8 cellular contexts compared by ENCODE assay signal in the genomic region with DNA sequence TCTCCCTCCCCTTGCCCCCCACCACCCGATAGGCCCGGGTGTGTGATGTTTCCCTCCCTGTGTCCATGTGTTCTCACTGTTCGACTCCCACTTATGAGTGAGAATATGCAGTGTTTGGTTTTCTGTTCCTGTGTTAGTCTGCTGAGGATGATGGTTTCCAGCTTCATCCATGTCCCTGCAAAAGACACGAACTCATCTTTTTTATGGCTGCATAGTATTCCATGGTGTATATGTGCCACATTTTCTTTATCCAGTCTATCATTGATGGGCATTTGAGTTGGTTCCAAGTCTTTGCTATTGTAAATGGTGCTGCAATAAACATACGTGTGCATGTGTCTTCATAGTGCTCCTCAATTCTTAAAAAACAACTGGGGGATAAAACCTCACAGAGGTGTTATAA. TPM values are rescaled to one million over a fixed set of nuclear protein-coding genes. Genes with fewer than 3 reads are reported as not detected.
DNase-seq lines count a peak whose midpoint lies in the region; ATAC-seq, FAIRE-seq and TF ChIP-seq lines count a peak whose summit lies in the region.
"Not testable (repeated sequence)": the region's sequence is repeated elsewhere in the genome, so short reads cannot be mapped to it uniquely, and the experiment has no call there.

No MANE protein-coding gene starts in this region.

- H3K9ac ChIP-seq in astrocyte (ENCODE audit: low read length); neural cell (ENCODE audit: low read length); subcutaneous abdominal adipose tissue (ENCODE audit: low read length in 5 of 5): not testable (repeated sequence)

- not testable (repeated sequence) for H3K27ac ChIP-seq in CD4-positive, alpha-beta T cell (ENCODE audit: low read depth, low read length); astrocyte (ENCODE audit: low read depth, low read length); neural cell (ENCODE audit: low read length)
- H3K27ac ChIP-seq in KOPT-K1 (ENCODE audit: low read depth, low read length, poor library complexity, severe bottlenecking) (peak overlapping the region; percentile 94), subcutaneous abdominal adipose tissue (ENCODE audit: low read depth, low read length) (peak overlapping the region; percentile 99)

- H3K4me3 ChIP-seq in astrocyte (ENCODE audit: insufficient read depth, low read depth, low read length), result not testable (repeated sequence)
- H3K4me3 ChIP-seq in fibroblast of pulmonary artery (replicated peaks; ENCODE audit: low read depth, low read length) (peak overlapping the region; percentile 88), neural cell (ENCODE audit: low read length) (peak overlapping the region; percentile 91), subcutaneous abdominal adipose tissue (ENCODE audit: low read depth in 1 of 5, low read length in 5 of 5) (peak overlapping the region in 4 of 5 donors; percentile 93 to 98 (median 95))

- POLR2A ChIA-PET in CD4-positive, alpha-beta T cell (lab: Charles Lee), result interaction anchor here (4.0 to 5.8 kb wide), 4 partner anchors 9 to 54 kb away, joined by 61 to 116 read pairs (median 75); no protein-coding TSS in a partner anchor
- POLR2A ChIA-PET in activated B cell treated with CpG ODN at 0.5 μM for 24 hours (lab: Charles Lee), result interaction anchor here (4.3 kb wide), 1 partner anchor 14 kb away, joined by 62 read pairs; no protein-coding TSS in a partner anchor

- H3K27ac Mint-ChIP-seq in CD4-positive, alpha-beta T cell, result peak overlapping the region; percentile 94
- peak overlapping the region; percentile 92 for H3K27ac Mint-ChIP-seq in activated B cell treated with CpG ODN at 0.5 μM for 24 hours
- peak overlapping the region; percentile 92 for H3K27ac Mint-ChIP-seq in activated T-helper 1 cell treated with anti-CD3 and anti-CD28 coated beads, Interleukin-12 subunit alpha, Interleukin-12 subunit beta, Interleukin-2, Interleukin-4 antibody, amounts not matched to agents 30 ng/mL and 10 ng/mL and 1 ng/mL, durations not matched to agents 14 hours and 24 hours and 36 hours
- H3K27ac Mint-ChIP-seq in astrocyte (ENCODE audit: unreplicated experiment), result not testable (repeated sequence)

- intact Hi-C loops in CD4-positive, alpha-beta T cell (cut with DNase I, micrococcal nuclease), result loop anchor here (2.0 to 5.0 kb wide), 5 partner anchors 43 to 201 kb away; a partner anchor contains a TSS
- intact Hi-C loops in activated B cell treated with CpG ODN at 0.5 μM for 24 hours (cut with micrococcal nuclease), result loop anchor here (5.0 kb wide), 3 partner anchors 114 to 201 kb away; a partner anchor contains a TSS
- intact Hi-C loops in activated T-helper 1 cell treated with anti-CD3 and anti-CD28 coated beads, Interleukin-12 subunit alpha, Interleukin-12 subunit beta, Interleukin-2, Interleukin-4 antibody, amounts not matched to agents 30 ng/mL and 10 ng/mL and 1 ng/mL, durations not matched to agents 14 hours and 24 hours and 36 hours (cut with micrococcal nuclease), result loop anchor here (5.0 kb wide), 4 partner anchors 66 to 201 kb away; a partner anchor contains a TSS

- peak overlapping the region; percentile 98 for H3K4me3 Mint-ChIP-seq in CD4-positive, alpha-beta T cell
- H3K4me3 Mint-ChIP-seq in activated B cell treated with CpG ODN at 0.5 μM for 24 hours (peak overlapping the region; percentile 94), astrocyte (ENCODE audit: unreplicated experiment) (peak overlapping the region; percentile 4)
- peak overlapping the region; percentile 96 for H3K4me3 Mint-ChIP-seq in activated T-helper 1 cell treated with anti-CD3 and anti-CD28 coated beads, Interleukin-12 subunit alpha, Interleukin-12 subunit beta, Interleukin-2, Interleukin-4 antibody, amounts not matched to agents 30 ng/mL and 10 ng/mL and 1 ng/mL, durations not matched to agents 14 hours and 24 hours and 36 hours

- peaks cover 76% of the 10 kb centered on the region for H3K4me1 Mint-ChIP-seq in CD4-positive, alpha-beta T cell (ENCODE audit: low read depth)
- H3K4me1 Mint-ChIP-seq in activated B cell treated with CpG ODN at 0.5 μM for 24 hours, result peaks cover 78% of the 10 kb centered on the region
- H3K4me1 Mint-ChIP-seq in activated T-helper 1 cell treated with anti-CD3 and anti-CD28 coated beads, Interleukin-12 subunit alpha, Interleukin-12 subunit beta, Interleukin-2, Interleukin-4 antibody, amounts not matched to agents 30 ng/mL and 10 ng/mL and 1 ng/mL, durations not matched to agents 14 hours and 24 hours and 36 hours (ENCODE audit: low read depth), result peaks cover 72% of the 10 kb centered on the region
- H3K4me1 Mint-ChIP-seq in astrocyte (ENCODE audit: low read depth, unreplicated experiment), result not testable (repeated sequence)

- peaks cover 68% of the 10 kb centered on the region for H4K20me1 ChIP-seq in astrocyte (ENCODE audit: insufficient read depth, low read length)
- not testable (repeated sequence) for H4K20me1 ChIP-seq in neural cell (ENCODE audit: insufficient read depth)

- not testable (repeated sequence) for TF ChIP-seq EP300 in neural cell (conservative IDR thresholded peaks at IDR 0.05; ENCODE audit: poor library complexity, severe bottlenecking)

- H3K4me2 ChIP-seq in astrocyte (ENCODE audit: low read length); neural cell (ENCODE audit: low read length): not testable (repeated sequence)

- peaks cover 24% of the 10 kb centered on the region for H3K36me3 Mint-ChIP-seq in CD4-positive, alpha-beta T cell (ENCODE audit: low read depth)
- peaks cover 40% of the 10 kb centered on the region for H3K36me3 Mint-ChIP-seq in activated B cell treated with CpG ODN at 0.5 μM for 24 hours (ENCODE audit: low read depth)
- H3K36me3 Mint-ChIP-seq in activated T-helper 1 cell treated with anti-CD3 and anti-CD28 coated beads, Interleukin-12 subunit alpha, Interleukin-12 subunit beta, Interleukin-2, Interleukin-4 antibody, amounts not matched to agents 30 ng/mL and 10 ng/mL and 1 ng/mL, durations not matched to agents 14 hours and 24 hours and 36 hours (ENCODE audit: low read depth), result peaks cover 27% of the 10 kb centered on the region
- H3K36me3 Mint-ChIP-seq in astrocyte (ENCODE audit: low read depth, unreplicated experiment), result not testable (repeated sequence)

- not testable (repeated sequence) for H3K9me3 Mint-ChIP-seq in CD4-positive, alpha-beta T cell; activated B cell treated with CpG ODN at 0.5 μM for 24 hours; activated T-helper 1 cell treated with anti-CD3 and anti-CD28 coated beads, Interleukin-12 subunit alpha, Interleukin-12 subunit beta, Interleukin-2, Interleukin-4 antibody, amounts not matched to agents 30 ng/mL and 10 ng/mL and 1 ng/mL, durations not matched to agents 14 hours and 24 hours and 36 hours; astrocyte (ENCODE audit: unreplicated experiment)

- H3K27me3 ChIP-seq in CD4-positive, alpha-beta T cell (ENCODE audit: control insufficient read depth, insufficient read depth, low read length); astrocyte (ENCODE audit: insufficient read depth, low read length); neural cell (ENCODE audit: insufficient read depth, low read depth, low read length); subcutaneous abdominal adipose tissue (ENCODE audit: control insufficient read depth in 5 of 5, insufficient read depth in 4 of 5, low read length in 5 of 5): not testable (repeated sequence)

- peaks cover 16% of the 10 kb centered on the region for H3K4me1 ChIP-seq in astrocyte (ENCODE audit: insufficient read depth, low read length)
- H3K4me1 ChIP-seq in subcutaneous abdominal adipose tissue (ENCODE audit: control insufficient read depth in 5 of 5, insufficient read depth in 5 of 5, low read length in 5 of 5), result peaks cover 4 to 64% (median 58%) of the 10 kb centered on the region in 5 donors

- H3K9me3 ChIP-seq in CD4-positive, alpha-beta T cell (ENCODE audit: control insufficient read depth, low read length); KOPT-K1 (ENCODE audit: insufficient read depth, low read length, poor library complexity, severe bottlenecking); astrocyte (ENCODE audit: insufficient read depth, low read depth, low read length); neural cell (ENCODE audit: low read length); subcutaneous abdominal adipose tissue (ENCODE audit: control insufficient read depth in 5 of 5, low read length in 5 of 5): not testable (repeated sequence)

- peaks cover 10% of the 10 kb centered on the region for H3F3A ChIP-seq in neural cell (ENCODE audit: insufficient read depth, low read length, poor library complexity, severe bottlenecking)

- peaks cover 54% of the 10 kb centered on the region for H3K36me3 ChIP-seq in KOPT-K1 (ENCODE audit: insufficient read depth, low read length)
- not testable (repeated sequence) for H3K36me3 ChIP-seq in astrocyte (ENCODE audit: insufficient read depth, low read length); neural cell (ENCODE audit: insufficient read depth, low read length); subcutaneous abdominal adipose tissue (ENCODE audit: control insufficient read depth in 5 of 5, insufficient read depth in 5 of 5, low read length in 5 of 5)

- H3K79me2 ChIP-seq in astrocyte (ENCODE audit: insufficient read depth, low read length) (peaks cover 76% of the 10 kb centered on the region), neural cell (replicated peaks; ENCODE audit: insufficient read depth, low read length) (peaks cover 61% of the 10 kb centered on the region)

- not testable (repeated sequence) for ATAC-seq in CD4-positive, alpha-beta T cell (ENCODE audit: poor library complexity); activated B cell treated with CpG ODN at 0.5 μM for 24 hours (ENCODE audit: low read depth)

- CTCF ChIA-PET in CD4-positive, alpha-beta T cell (lab: Charles Lee), result interaction anchor here (1.2 to 1.5 kb wide), 2 partner anchors 10 to 50 kb away, joined by 3 read pairs; no protein-coding TSS in a partner anchor
- CTCF ChIA-PET in activated B cell treated with CpG ODN at 0.5 μM for 24 hours (lab: Charles Lee), result interaction anchor here (1.4 kb wide), 1 partner anchor 9 kb away, joined by 3 read pairs; no protein-coding TSS in a partner anchor

- not testable (repeated sequence) for H2AFZ ChIP-seq in astrocyte (ENCODE audit: low read depth, low read length); neural cell (ENCODE audit: low read depth, low read length)

- not testable (repeated sequence) for TF ChIP-seq RAD21 in neural cell (conservative IDR thresholded peaks at IDR 0.05)

- TF ChIP-seq CTCF in CD4-positive, alpha-beta T cell (IDR thresholded peaks at IDR 0.05); activated B cell treated with CpG ODN at 0.5 μM for 24 hours (IDR thresholded peaks at IDR 0.05); astrocyte (IDR thresholded peaks at IDR 0.05; ENCODE audit: insufficient read depth, low read depth, low read length); fibroblast of pulmonary artery (IDR thresholded peaks at IDR 0.05; ENCODE audit: low read length, missing control alignments); neural cell (IDR thresholded peaks at IDR 0.05; ENCODE audit: poor library complexity, severe bottlenecking): not testable (repeated sequence)

- H3K27me3 Mint-ChIP-seq in CD4-positive, alpha-beta T cell; activated B cell treated with CpG ODN at 0.5 μM for 24 hours; activated T-helper 1 cell treated with anti-CD3 and anti-CD28 coated beads, Interleukin-12 subunit alpha, Interleukin-12 subunit beta, Interleukin-2, Interleukin-4 antibody, amounts not matched to agents 30 ng/mL and 10 ng/mL and 1 ng/mL, durations not matched to agents 14 hours and 24 hours and 36 hours (ENCODE audit: insufficient read depth); astrocyte (ENCODE audit: low read depth, unreplicated experiment): not testable (repeated sequence)

- DNase-seq in CD4-positive, alpha-beta T cell; activated B cell treated with CpG ODN at 0.5 μM for 24 hours; activated T-helper 1 cell treated with anti-CD3 and anti-CD28 coated beads, Interleukin-12 subunit alpha, Interleukin-12 subunit beta, Interleukin-2, Interleukin-4 antibody, amounts not matched to agents 30 ng/mL and 10 ng/mL and 1 ng/mL, durations not matched to agents 14 hours and 24 hours and 36 hours (ENCODE audit: low spot score); astrocyte (ENCODE audit: low read depth); fibroblast of pulmonary artery (ENCODE audit: low read depth): not testable (repeated sequence)

- H3K9me2 ChIP-seq in neural cell (ENCODE audit: insufficient read depth, low read length), result not testable (repeated sequence)

- not testable (repeated sequence) for FAIRE-seq in astrocyte (lab: Jason Lieb, UNC)

RNA-seq across cellular contexts. Expression of a gene that starts 2.7 kb away (rescaled TPM):
- 10 to 100 TPM; 78.0 to 86.8 TPM for total RNA-seq in CD4-positive, alpha-beta T cell
- total RNA-seq in activated B cell treated with CpG ODN at 0.5 μM for 24 hours (109 and 127 TPM in 2 replicates), astrocyte (48.3 and 52.8 TPM in 2 replicates)
- total RNA-seq in activated T-helper 1 cell treated with anti-CD3 and anti-CD28 coated beads, Interleukin-12 subunit alpha, Interleukin-12 subunit beta, Interleukin-2, Interleukin-4 antibody, amounts not matched to agents 30 ng/mL and 10 ng/mL and 1 ng/mL, durations not matched to agents 14 hours and 24 hours and 36 hours, result 121 and 131 TPM in 2 replicates
- 30.2 and 31.2 TPM in 2 replicates for polyA plus RNA-seq in neural cell
- polyA minus RNA-seq in neural cell, result 72.8 and 74.4 TPM in 2 replicates

Comparison
In these comparisons a context has a peak if more than half of its experiments do, and no peak if none do; other contexts are left out.
1. H3K4me3 Mint-ChIP-seq: peak in every context shown above with its lines; median percentile 98 in CD4-positive, alpha-beta T cell; 96 in activated T-helper 1 cell treated with anti-CD3 and anti-CD28 coated beads, Interleukin-12 subunit alpha, Interleukin-12 subunit beta, Interleukin-2, Interleukin-4 antibody, amounts not matched to agents 30 ng/mL and 10 ng/mL and 1 ng/mL, durations not matched to agents 14 hours and 24 hours and 36 hours; 94 in activated B cell treated with CpG ODN at 0.5 μM for 24 hours; 4 in astrocyte.